Comparison of ENCODE assay signal across 8 cellular contexts in genomic region chr19:53333466-53334449, GRCh38. TPM values are rescaled to one million over a fixed set of nuclear protein-coding genes. Genes with fewer than 3 reads are reported as not detected.
DNase-seq lines count a peak whose midpoint lies in the region; ATAC-seq, FAIRE-seq and TF ChIP-seq lines count a peak whose summit lies in the region.

TSS of gene ZNF845 (plus strand) at chr19:53333749. CDS start at chr19:53341308, 7,559 bp downstream.

- H3K4me1 ChIP-seq in BLaER1 (peaks cover 13% of the 10 kb centered on the region), right lobe of liver (peaks cover 0 to 4% (median 0%) of the 10 kb centered on the region in 4 donors)

- peak within 1 kb of the TSS; percentile 95 for H3K4me2 ChIP-seq in BLaER1

- ATAC-seq in HG03457 (IDR thresholded peaks at IDR 0.05; ENCODE audit: unreplicated experiment) (peak; percentile 91), right lobe of liver (peak; percentile 99 to 100 (median 100))

- H3K36me3 ChIP-seq in BLaER1, result peaks cover 30% of the 10 kb centered on the region
- H3K36me3 ChIP-seq in right lobe of liver, result no peaks in the 10 kb centered on the region

- no peaks in the 10 kb centered on the region for H3K27me3 ChIP-seq in BLaER1
- no peaks in the 10 kb centered on the region for H3K27me3 ChIP-seq in right lobe of liver

- peaks cover 74% of the 10 kb centered on the region for H3K9me3 ChIP-seq in BLaER1
- H3K9me3 ChIP-seq in right lobe of liver, result no peaks in the 10 kb centered on the region

- intact Hi-C loops in right lobe of liver (cut with DNase I), result no loop called here

- FAIRE-seq in GM19239 (lab: Jason Lieb, UNC), result peak; percentile 94

- H3K27ac ChIP-seq in BLaER1 (peak within 1 kb of the TSS; percentile 80), right lobe of liver (peak within 1 kb of the TSS in 2 of 3 donors; percentile 29 to 50)

- under 1% methylated on average over 28 of the region's 61 CpGs for WGBS in right lobe of liver (ENCODE audit: insufficient coverage, low coverage, low lambda C conversion rate, missing lambda C conversion rate)

- peak within 1 kb of the TSS; percentile 86 for H3K4me3 ChIP-seq in BLaER1
- H3K4me3 ChIP-seq in right lobe of liver, result peak within 1 kb of the TSS; percentile 58 to 79 (median 65)

- DNase-seq in GM19239 (ENCODE audit: insufficient read length, low spot score) (peak; percentile 75), NCI-H524 treated with DMSO at 0.1 percent for 48 hours (lab: John Stamatoyannopoulos, UW) (peak; percentile 14), dermis microvascular lymphatic vessel endothelial cell (ENCODE audit: low read depth in 2 of 2) (peak; percentile 79 to 95), right lobe of liver (peak; percentile 90 to 98 (median 94))
- peak; percentile 97 for DNase-seq in activated CD4-positive, alpha-beta T cell treated with anti-CD3 and anti-CD28 coated beads, Interleukin-2, amount 50 U/mL, for 1 hour
- DNase-seq in stimulated activated CD4-positive, alpha-beta T cell treated with anti-CD3 and anti-CD28 coated beads, Interleukin-4, amount 100 ng/mL, for 24 hours, result peak; percentile 96

- TF ChIP-seq CTCF in right lobe of liver (IDR thresholded peaks at IDR 0.05), result no peak

- H3K9ac ChIP-seq in BLaER1, result peak within 1 kb of the TSS; percentile 90

- H4K20me1 ChIP-seq in BLaER1, result no peaks in the 10 kb centered on the region

- TF ChIP-seq POLR2A in right lobe of liver (IDR thresholded peaks at IDR 0.05), result peak; percentile 39

RNA-seq across cellular contexts. Expression of gene ZNF845, which starts in this region (rescaled TPM):
- total RNA-seq in dermis microvascular lymphatic vessel endothelial cell, result 5.6 and 6.1 TPM in 2 replicates
- 1 to 10 TPM in 4 of 6 experiments, under 1 TPM in 2; 0.86 to 3.0 (median 1.4) TPM for total RNA-seq in right lobe of liver

Comparison
In these comparisons a context has a peak if more than half of its experiments do, and no peak if none do; other contexts are left out.
1. Peak in every context shown above with its lines: DNase-seq, ATAC-seq, H3K4me3 ChIP-seq and H3K27ac ChIP-seq.
2. DNase-seq: peak in every context shown above with its lines; median percentile 97 in activated CD4-positive, alpha-beta T cell treated with anti-CD3 and anti-CD28 coated beads, Interleukin-2, amount 50 U/mL, for 1 hour; 96 in stimulated activated CD4-positive, alpha-beta T cell treated with anti-CD3 and anti-CD28 coated beads, Interleukin-4, amount 100 ng/mL, for 24 hours; 94 in right lobe of liver; 87 in dermis microvascular lymphatic vessel endothelial cell; 75 in GM19239; 14 in NCI-H524 treated with DMSO at 0.1 percent for 48 hours.